ENCODE assay signal across 34 cellular contexts in genomic region chr3:138092023-138092422, GRCh38. TPM values are rescaled to one million over a fixed set of nuclear protein-coding genes. Genes with fewer than 3 reads are reported as not detected.
DNase-seq lines count a peak whose midpoint lies in the region; FAIRE-seq and TF ChIP-seq lines count a peak whose summit lies in the region.
"Had no signal": no experiment of that assay in that cellular context is flagged by ENCODE, and none has a peak within 500 bp of the region (broad histone marks: within the 10 kb centered on the region; RNA-seq: fewer than 3 reads in every experiment).

No MANE protein-coding gene starts in this region.

- H3K27ac ChIP-seq in GM23248 (peak overlapping the region; percentile 68), endodermal cell (ENCODE audit: low read depth, low read length) (no peak overlapping the region), MM.1S (ENCODE audit: low read length) (no peak overlapping the region)
- H3K27ac ChIP-seq: adrenal gland, BLaER1, breast epithelium, colonic mucosa, epithelial cell of prostate, SK-N-MC had no signal

- H3K9me3 ChIP-seq in GM23248 (ENCODE audit: low read depth): no peaks in the 10 kb centered on the region
- peaks cover 32% of the 10 kb centered on the region for H3K9me3 ChIP-seq in endodermal cell (ENCODE audit: control insufficient read depth, low read length)
- H3K9me3 ChIP-seq in MM.1S (replicated peaks; ENCODE audit: insufficient read depth, low read length): no peaks in the 10 kb centered on the region
- H3K9me3 ChIP-seq: adrenal gland, colonic mucosa had no signal

- H3K4me2 ChIP-seq in GM23248 (ENCODE audit: unreplicated experiment) (peak overlapping the region; percentile 3), MM.1S (ENCODE audit: low read depth, low read length) (no peak overlapping the region)
- H3K4me2 ChIP-seq: BLaER1 had no signal

- no peaks in the 10 kb centered on the region for H3K27me3 Mint-ChIP-seq in endodermal cell (ENCODE audit: insufficient read depth)

- peaks cover 2% of the 10 kb centered on the region for H3K4me1 Mint-ChIP-seq in endodermal cell
- H3K4me1 Mint-ChIP-seq: activated B cell treated with CpG ODN at 0.5 μM for 24 hours; activated CD8-positive, alpha-beta memory T cell treated with anti-CD3 and anti-CD28 coated beads, Interleukin-2, amount 10 ng/mL, durations not matched to agents 7 days and 5 days; stimulated activated naive B cell treated with anti-CD40 and anti-IgM and Interleukin-4, amounts not matched to agents 10 μg/mL and 1 μg/mL and 100 μg/mL, for 72 hours had no signal

- H3K4me3 ChIP-seq in GM23248 (no peak overlapping the region), endodermal cell (ENCODE audit: low read length) (peak overlapping the region; percentile 16), MM.1S (ENCODE audit: low read length) (no peak overlapping the region)
- H3K4me3 ChIP-seq: adrenal gland, BLaER1, breast epithelium, colonic mucosa, SK-N-MC had no signal

- H3K36me3 ChIP-seq in GM23248 (ENCODE audit: low read depth): peaks cover 30% of the 10 kb centered on the region
- H3K36me3 ChIP-seq in endodermal cell (ENCODE audit: control insufficient read depth, insufficient read depth, low read length): peaks cover 84% of the 10 kb centered on the region
- H3K36me3 ChIP-seq in MM.1S (replicated peaks; ENCODE audit: insufficient read depth, low read length): no peaks in the 10 kb centered on the region
- H3K36me3 ChIP-seq: BLaER1, breast epithelium, colonic mucosa had no signal

- 50 to 54% methylated on average over 2 of the region's 2 CpGs for WGBS in GM23248 (ENCODE audit: low coverage in 1 of 2, low lambda C conversion rate in 2 of 2, missing lambda C conversion rate in 2 of 2), 2 experiments
- WGBS in endodermal cell (ENCODE audit: insufficient coverage in 1 of 2, insufficient read length in 1 of 2), 2 experiments: 92% methylated on average over 2 of the region's 2 CpGs

- H3K27me3 ChIP-seq in GM23248 (replicated peaks; ENCODE audit: insufficient read depth) (no peaks in the 10 kb centered on the region), endodermal cell (ENCODE audit: control insufficient read depth, insufficient read depth, low read length, poor library complexity, severe bottlenecking) (no peaks in the 10 kb centered on the region), MM.1S (replicated peaks; ENCODE audit: insufficient read depth, low read length) (no peaks in the 10 kb centered on the region; the same call in 1 of the 2 replicates)
- H3K27me3 ChIP-seq: adrenal gland, BLaER1, breast epithelium, colonic mucosa had no signal

- H2AFZ ChIP-seq in GM23248 (no peak overlapping the region), MM.1S (ENCODE audit: low read length) (no peak overlapping the region)

- in situ Hi-C loops in GM23248 (cut with MboI): no loop called here

- H3K4me1 ChIP-seq in GM23248 (ENCODE audit: insufficient read depth) (peaks cover 27% of the 10 kb centered on the region), endodermal cell (ENCODE audit: control insufficient read depth, insufficient read depth, low read length) (no peaks in the 10 kb centered on the region), MM.1S (ENCODE audit: low read length) (no peaks in the 10 kb centered on the region)
- H3K4me1 ChIP-seq: adrenal gland, BLaER1, breast epithelium, colonic mucosa had no signal

- no peaks in the 10 kb centered on the region for H3K9me2 ChIP-seq in GM23248 (ENCODE audit: insufficient read depth)
- H3K9me2 ChIP-seq in MM.1S (replicated peaks; ENCODE audit: insufficient read depth, low read length): no peaks in the 10 kb centered on the region

- H4K20me1 ChIP-seq in GM23248 (ENCODE audit: insufficient read depth): no peaks in the 10 kb centered on the region
- no peaks in the 10 kb centered on the region for H4K20me1 ChIP-seq in MM.1S (ENCODE audit: insufficient read depth, low read length)
- H4K20me1 ChIP-seq: BLaER1 had no signal

- H3K4me3 Mint-ChIP-seq in endodermal cell: no peak overlapping the region
- H3K4me3 Mint-ChIP-seq: activated B cell treated with CpG ODN at 0.5 μM for 24 hours; activated CD8-positive, alpha-beta memory T cell treated with anti-CD3 and anti-CD28 coated beads, Interleukin-2, amount 10 ng/mL, durations not matched to agents 7 days and 5 days; activated T-cell treated with anti-CD3 and anti-CD28 coated beads, Interleukin-2, amount 50 U/mL, for 4 hours; natural killer cell treated with Interleukin-12 subunit alpha and Interleukin-12 subunit beta and Interleukin-15 and Interleukin-18, amount 100 ng/mL, for 72 hours; stimulated activated naive B cell treated with anti-CD40 and anti-IgM and Interleukin-4, amounts not matched to agents 10 μg/mL and 1 μg/mL and 100 μg/mL, for 72 hours had no signal

- H3K27ac Mint-ChIP-seq in endodermal cell: no peak overlapping the region
- H3K27ac Mint-ChIP-seq: activated B cell treated with CpG ODN at 0.5 μM for 24 hours; activated CD8-positive, alpha-beta memory T cell treated with anti-CD3 and anti-CD28 coated beads, Interleukin-2, amount 10 ng/mL, durations not matched to agents 7 days and 5 days; natural killer cell treated with Interleukin-12 subunit alpha and Interleukin-12 subunit beta and Interleukin-15 and Interleukin-18, amount 100 ng/mL, for 72 hours; stimulated activated naive B cell treated with anti-CD40 and anti-IgM and Interleukin-4, amounts not matched to agents 10 μg/mL and 1 μg/mL and 100 μg/mL, for 72 hours had no signal

- no peak overlapping the region for H3K9ac ChIP-seq in GM23248
- H3K9ac ChIP-seq in endodermal cell (ENCODE audit: extremely low read depth, low read length, poor library complexity, severe bottlenecking): no peak overlapping the region
- no peak overlapping the region for H3K9ac ChIP-seq in MM.1S (ENCODE audit: low read length)
- H3K9ac ChIP-seq: BLaER1 had no signal

- peaks cover 69% of the 10 kb centered on the region for H3K36me3 Mint-ChIP-seq in endodermal cell (ENCODE audit: low read depth)
- H3K36me3 Mint-ChIP-seq: activated CD8-positive, alpha-beta memory T cell treated with anti-CD3 and anti-CD28 coated beads, Interleukin-2, amount 10 ng/mL, durations not matched to agents 7 days and 5 days; natural killer cell treated with Interleukin-12 subunit alpha and Interleukin-12 subunit beta and Interleukin-15 and Interleukin-18, amount 100 ng/mL, for 72 hours; stimulated activated naive B cell treated with anti-CD40 and anti-IgM and Interleukin-4, amounts not matched to agents 10 μg/mL and 1 μg/mL and 100 μg/mL, for 72 hours had no signal

- FAIRE-seq in RCC 7860 (lab: Jason Lieb, UNC): peak; percentile 33
- FAIRE-seq: frontal cortex had no signal

- H3F3A ChIP-seq in GM23248 (ENCODE audit: insufficient read depth): peaks cover 45% of the 10 kb centered on the region
- H3F3A ChIP-seq in MM.1S (ENCODE audit: insufficient read depth, low read length): no peaks in the 10 kb centered on the region

- DNase-seq in GM23248: peak; percentile 78
- DNase-seq in RCC 7860 (ENCODE audit: low spot score): peak; percentile 23
- DNase-seq in endodermal cell: no peak
- peak; percentile 45 for DNase-seq in kidney tubule cell (ENCODE audit: low spot score)
- DNase-seq in activated effector memory CD4-positive, alpha-beta T cell treated with anti-CD3 and anti-CD28 coated beads, Interleukin-2, amount 50 U/mL, for 16 hours: no peak
- no peak for DNase-seq in NCI-H2196 (lab: John Stamatoyannopoulos, UW; ENCODE audit: unreplicated experiment)
- no peak for DNase-seq in activated CD4-positive, CD25-positive, alpha-beta regulatory T cell (lab: John Stamatoyannopoulos, UW)
- no peak for DNase-seq in MM.1S
- DNase-seq: activated B cell treated with CpG ODN at 0.5 μM for 24 hours; activated CD8-positive, alpha-beta memory T cell treated with anti-CD3 and anti-CD28 coated beads, Interleukin-2, amount 10 ng/mL, durations not matched to agents 7 days and 5 days; activated naive CD4-positive, alpha-beta T cell treated with Interleukin-2 at 50 U/mL for 16 hours; activated T-cell treated with anti-CD3 and anti-CD28 coated beads, Interleukin-2, amount 50 U/mL, for 4 hours; adrenal gland; colonic mucosa; COR-L47; effector CD4-positive, alpha-beta T cell; GF-D8; hippocampal formation; NCI-H1048; NCI-H1694; NCI-H510A; stimulated activated naive B cell treated with anti-CD40 and anti-IgM and Interleukin-4, amounts not matched to agents 10 μg/mL and 1 μg/mL and 100 μg/mL, for 72 hours; substantia nigra; trophoblast cell had no signal

- H3K79me2 ChIP-seq in GM23248 (ENCODE audit: insufficient read depth): peaks cover 9% of the 10 kb centered on the region; the same call in 1 of the 2 replicates
- no peaks in the 10 kb centered on the region for H3K79me2 ChIP-seq in MM.1S (ENCODE audit: low read length)

- peaks cover 7% of the 10 kb centered on the region for H3K9me3 Mint-ChIP-seq in endodermal cell
- H3K9me3 Mint-ChIP-seq: activated B cell treated with CpG ODN at 0.5 μM for 24 hours; activated T-cell treated with anti-CD3 and anti-CD28 coated beads, Interleukin-2, amount 50 U/mL, for 4 hours; natural killer cell treated with Interleukin-12 subunit alpha and Interleukin-12 subunit beta and Interleukin-15 and Interleukin-18, amount 100 ng/mL, for 72 hours had no signal

- TF ChIP-seq CTCF in endodermal cell (conservative IDR thresholded peaks at IDR 0.05) (no peak), MM.1S (IDR thresholded peaks at IDR 0.05; ENCODE audit: low read length) (no peak)

RNA-seq across cellular contexts. Expression of gene DZIP1L, which starts 23.4 kb away (rescaled TPM):
- 19.8 and 34.0 TPM in 2 replicates for total RNA-seq in GM23248 (2014; rRNA removed; shearing (Covaris generic))
- 9.6 and 11.1 TPM in 2 replicates for polyA plus RNA-seq in GM23248 (2016; fragmentation: Nextera tagmentation; extraction: Ambion mirVana)
- total RNA-seq in endodermal cell: 10 to 100 TPM; 32.0 to 32.5 TPM
- 11.8 TPM for polyA plus RNA-seq in endodermal cell (2013, experiment 1 of 2)
- polyA plus RNA-seq in endodermal cell (2013, experiment 2 of 2): 14.0 TPM
- total RNA-seq: activated B cell treated with CpG ODN at 0.5 μM for 24 hours; activated T-cell treated with anti-CD3 and anti-CD28 coated beads, Interleukin-2, amount 50 U/mL, for 4 hours; natural killer cell treated with Interleukin-12 subunit alpha and Interleukin-12 subunit beta and Interleukin-15 and Interleukin-18, amount 100 ng/mL, for 72 hours had no signal

RNA-seq across cellular contexts. Expression of gene A4GNT, which starts 40.2 kb away (rescaled TPM):
- not detected in 2 replicates for total RNA-seq in GM23248 (2014; rRNA removed; shearing (Covaris generic))
- polyA plus RNA-seq in GM23248 (2016; fragmentation: Nextera tagmentation; extraction: Ambion mirVana): 0.14 TPM in 1 of 2 replicates, not detected in the other
- not detected for total RNA-seq in endodermal cell
- polyA plus RNA-seq in endodermal cell (2013, experiment 1 of 2): not detected
- polyA plus RNA-seq in endodermal cell (2013, experiment 2 of 2): not detected
- total RNA-seq: activated B cell treated with CpG ODN at 0.5 μM for 24 hours; activated CD8-positive, alpha-beta memory T cell treated with anti-CD3 and anti-CD28 coated beads, Interleukin-2, amount 10 ng/mL, durations not matched to agents 7 days and 5 days; activated T-cell treated with anti-CD3 and anti-CD28 coated beads, Interleukin-2, amount 50 U/mL, for 4 hours; adrenal gland; breast epithelium; colonic mucosa; frontal cortex; mucosa of gallbladder; natural killer cell treated with Interleukin-12 subunit alpha and Interleukin-12 subunit beta and Interleukin-15 and Interleukin-18, amount 100 ng/mL, for 72 hours; osteocyte; T-helper 1 cell treated with Interleukin-12 subunit alpha and Interleukin-12 subunit beta and Interleukin-4 antibody, amounts not matched to agents 30 ng/mL and 1 ng/mL, for 36 hours had no signal
- polyA plus RNA-seq: adrenal gland, AG04450 had no signal

Comparison
In these comparisons a context has a peak if more than half of its experiments do, and no peak if none do; other contexts are left out.
1. DNase-seq: peak in GM23248 (single experiment), RCC 7860 (single experiment) and kidney tubule cell (single experiment); none in endodermal cell (single experiment), activated effector memory CD4-positive, alpha-beta T cell treated with anti-CD3 and anti-CD28 coated beads, Interleukin-2, amount 50 U/mL, for 16 hours (single experiment), NCI-H2196 (single experiment), activated CD4-positive, CD25-positive, alpha-beta regulatory T cell (0 of 4) and MM.1S (single experiment).